Comparison of ENCODE assay signal across 9 cellular contexts in genomic region chr11:9092846-9093778, GRCh38. TPM values are rescaled to one million over a fixed set of nuclear protein-coding genes. Genes with fewer than 3 reads are reported as not detected.
DNase-seq lines count a peak whose midpoint lies in the region; ATAC-seq and TF ChIP-seq lines count a peak whose summit lies in the region.
"Had no signal": no experiment of that assay in that cellular context is flagged by ENCODE, and none has a peak within 500 bp of the region (broad histone marks: within the 10 kb centered on the region; RNA-seq: fewer than 3 reads in every experiment).

No MANE protein-coding gene starts in this region.

- no peaks in the 10 kb centered on the region for H3K36me3 ChIP-seq in H7 (replicated peaks; ENCODE audit: control insufficient read depth, insufficient read depth, low read length)
- no peaks in the 10 kb centered on the region for H3K36me3 ChIP-seq in SU-DHL-6 (ENCODE audit: low read length)

- ATAC-seq in HG03442 (IDR thresholded peaks at IDR 0.05; ENCODE audit: unreplicated experiment): no peak
- ATAC-seq: K562 had no signal

- H2AFZ ChIP-seq in SU-DHL-6 (ENCODE audit: low read depth, low read length, severe bottlenecking): no peak overlapping the region

- H3K4me1 Mint-ChIP-seq in Calu3 (ENCODE audit: low read depth, unreplicated experiment): no peaks in the 10 kb centered on the region

- BruUV-seq in Calu3 (replicated peaks; lab: Mats Ljungman, UMichigan): no TSS peak

- no peak overlapping the region for H3K27ac Mint-ChIP-seq in Calu3 (ENCODE audit: unreplicated experiment)

- no peaks in the 10 kb centered on the region for H3K9me3 Mint-ChIP-seq in Calu3 (ENCODE audit: low read depth, unreplicated experiment)

- no peaks in the 10 kb centered on the region for H3K9me3 ChIP-seq in SU-DHL-6 (ENCODE audit: insufficient read depth, low read length)

- H3K4me2 ChIP-seq in SU-DHL-6 (ENCODE audit: low read depth, low read length, poor library complexity, severe bottlenecking): no peak overlapping the region

- H3K4me3 Mint-ChIP-seq in Calu3 (ENCODE audit: low read depth, unreplicated experiment): no peak overlapping the region

- TF ChIP-seq CTCF in Calu3 (IDR thresholded peaks at IDR 0.05; ENCODE audit: unreplicated experiment): peak; percentile 20
- peak; percentile 56 for TF ChIP-seq CTCF in SU-DHL-6 (IDR thresholded peaks at IDR 0.05; ENCODE audit: insufficient read depth, low read length, poor library complexity, severe bottlenecking)

- H3K27me3 Mint-ChIP-seq in Calu3 (ENCODE audit: unreplicated experiment): peaks cover 86% of the 10 kb centered on the region

- H3F3A ChIP-seq in SU-DHL-6 (ENCODE audit: insufficient read depth): no peaks in the 10 kb centered on the region

- peaks cover 33% of the 10 kb centered on the region for H3K27me3 ChIP-seq in H7 (ENCODE audit: control insufficient read depth, insufficient read depth, low read length)
- no peaks in the 10 kb centered on the region for H3K27me3 ChIP-seq in SU-DHL-6 (ENCODE audit: low read length)

- intact Hi-C loops in Calu3 (cut with micrococcal nuclease; ENCODE audit: unreplicated experiment): no loop called here
- intact Hi-C loops in posterior cingulate gyrus (cut with DNase I): no loop called here

- H3K9me2 ChIP-seq in SU-DHL-6 (replicated peaks; ENCODE audit: insufficient read depth, low read length): no peaks in the 10 kb centered on the region

- no peak overlapping the region for H3K27ac ChIP-seq in SU-DHL-6 (ENCODE audit: low read depth, low read length)

- H3K9ac ChIP-seq in SU-DHL-6 (ENCODE audit: low read length): no peak overlapping the region

- CTCF ChIA-PET in Calu3 (lab: Charles Lee): interaction anchor here (0.6 to 1.8 kb wide), 3 partner anchors 45 to 111 kb away, joined by 3 to 8 read pairs (median 3); no protein-coding TSS in a partner anchor

- no peaks in the 10 kb centered on the region for H3K36me3 Mint-ChIP-seq in Calu3 (ENCODE audit: insufficient read depth, unreplicated experiment)

- H4K20me1 ChIP-seq in SU-DHL-6 (ENCODE audit: low read depth, low read length): no peaks in the 10 kb centered on the region

- DNase-seq in Calu3 (no peak), H7 (peak; percentile 47), lung microvascular endothelial cell (ENCODE audit: low read depth in 2 of 2) (peak; percentile 6 to 37), NCI-H446 treated with DMSO at 0.1 percent for 48 hours (lab: John Stamatoyannopoulos, UW) (no peak), posterior cingulate gyrus (no peak), iPS-NIHi7 (ENCODE audit: extremely low spot score) (no peak)

- no peaks in the 10 kb centered on the region for H3K79me2 ChIP-seq in SU-DHL-6 (ENCODE audit: insufficient read depth, low read length)

- H3K4me3 ChIP-seq in H7 (ENCODE audit: insufficient read depth, low read depth, low read length): no peak overlapping the region
- H3K4me3 ChIP-seq in SU-DHL-6 (ENCODE audit: insufficient read depth, low read length, poor library complexity, severe bottlenecking): no peak overlapping the region
- H3K4me3 ChIP-seq: K562 had no signal

RNA-seq across cellular contexts. Expression of gene SCUBE2, which starts 1.7 kb away (rescaled TPM):
- not detected in 2 replicates for total RNA-seq in Calu3 (2022)
- total RNA-seq in H7 (2014; rRNA removed; shearing (Covaris generic)): 0.55 and 1.4 TPM in 2 replicates
- total RNA-seq in lung microvascular endothelial cell: 0.87 and 0.99 TPM in 2 replicates

Comparison
In these comparisons a context has a peak if more than half of its experiments do, and no peak if none do; other contexts are left out.
1. DNase-seq: peak in H7 (single experiment) and lung microvascular endothelial cell (2 of 2); none in Calu3 (single experiment), NCI-H446 treated with DMSO at 0.1 percent for 48 hours (single experiment), posterior cingulate gyrus (0 of 10) and iPS-NIHi7 (single experiment).